Comparison of ENCODE assay signal across 21 cellular contexts in genomic region chr6:50722829-50723562, GRCh38. TPM values are rescaled to one million over a fixed set of nuclear protein-coding genes. Genes with fewer than 3 reads are reported as not detected.
A peak's percentile ranks its signal among the peaks of the same experiment; 100 is the strongest.
DNase-seq lines count a peak whose midpoint lies in the region; ATAC-seq and TF ChIP-seq lines count a peak whose summit lies in the region.
"Had no signal": no experiment of that assay in that cellular context is flagged by ENCODE, and none has a peak within 500 bp of the region (broad histone marks: within the 10 kb centered on the region; RNA-seq: fewer than 3 reads in every experiment).

No MANE protein-coding gene starts in this region.

- intact Hi-C loops in activated T-helper 1 cell treated with anti-CD3 and anti-CD28 coated beads, Interleukin-12 subunit alpha, Interleukin-12 subunit beta, Interleukin-2, Interleukin-4 antibody, amounts not matched to agents 30 ng/mL and 10 ng/mL and 1 ng/mL, durations not matched to agents 14 hours and 24 hours and 36 hours (cut with micrococcal nuclease), result loop anchor here (2.0 kb wide), 1 partner anchor 98 kb away; no protein-coding TSS in a partner anchor
- intact Hi-C loops in MCF 10A (cut with micrococcal nuclease), result no loop called here

- H3K27ac ChIP-seq in endodermal cell (ENCODE audit: low read depth, low read length), result no peak overlapping the region
- H3K27ac ChIP-seq: GM23248 had no signal

- H3K9me3 ChIP-seq in endodermal cell (ENCODE audit: control insufficient read depth, low read length) (no peaks in the 10 kb centered on the region), iPS-15b (ENCODE audit: control insufficient read depth, insufficient read depth, low read length) (no peaks in the 10 kb centered on the region)
- H3K9me3 ChIP-seq: BE2C had no signal

- no peak overlapping the region for H3K4me3 ChIP-seq in endodermal cell (ENCODE audit: low read length)
- H3K4me3 ChIP-seq in iPS-15b (ENCODE audit: low read depth, low read length), result peak overlapping the region; percentile 16
- H3K4me3 ChIP-seq: GM12878, GM23248 had no signal

- H3K36me3 Mint-ChIP-seq in WTC11 (no peaks in the 10 kb centered on the region), endodermal cell (ENCODE audit: low read depth) (no peaks in the 10 kb centered on the region), MCF 10A (ENCODE audit: insufficient read depth, unreplicated experiment) (no peaks in the 10 kb centered on the region)
- peaks cover 2% of the 10 kb centered on the region for H3K36me3 Mint-ChIP-seq in activated T-helper 1 cell treated with anti-CD3 and anti-CD28 coated beads, Interleukin-12 subunit alpha, Interleukin-12 subunit beta, Interleukin-2, Interleukin-4 antibody, amounts not matched to agents 30 ng/mL and 10 ng/mL and 1 ng/mL, durations not matched to agents 14 hours and 24 hours and 36 hours (ENCODE audit: low read depth)
- no peaks in the 10 kb centered on the region for H3K36me3 Mint-ChIP-seq in activated naive CD8-positive, alpha-beta T cell treated with anti-CD3 and anti-CD28 coated beads, Interleukin-2, amount 50 U/mL, for 24 hours (ENCODE audit: low read depth)
- H3K36me3 Mint-ChIP-seq: CD4-positive, CD25-positive, alpha-beta regulatory T cell; CD8-positive, alpha-beta memory T cell had no signal

- 11 to 14% methylated on average over 15 to 24 of the region's 24 CpGs for WGBS in endodermal cell (ENCODE audit: insufficient coverage in 1 of 2, insufficient read length in 1 of 2), 2 experiments

- CTCF ChIA-PET in WTC11 (lab: Charles Lee) (no interaction called here), MCF 10A (lab: Yijun Ruan, JAX) (no interaction called here)

- H3K36me3 ChIP-seq in endodermal cell (ENCODE audit: control insufficient read depth, insufficient read depth, low read length) (no peaks in the 10 kb centered on the region), iPS-15b (ENCODE audit: control insufficient read depth, insufficient read depth, low read length) (no peaks in the 10 kb centered on the region)
- H3K36me3 ChIP-seq: BE2C had no signal

- no TSS peak for BruUV-seq in MCF 10A (replicated peaks; lab: Mats Ljungman, UMichigan)

- H3K27ac Mint-ChIP-seq in WTC11 (no peak overlapping the region), endodermal cell (no peak overlapping the region), MCF 10A (ENCODE audit: low read depth, unreplicated experiment) (no peak overlapping the region)
- no peak overlapping the region for H3K27ac Mint-ChIP-seq in activated T-helper 1 cell treated with anti-CD3 and anti-CD28 coated beads, Interleukin-12 subunit alpha, Interleukin-12 subunit beta, Interleukin-2, Interleukin-4 antibody, amounts not matched to agents 30 ng/mL and 10 ng/mL and 1 ng/mL, durations not matched to agents 14 hours and 24 hours and 36 hours
- no peak overlapping the region for H3K27ac Mint-ChIP-seq in activated naive CD8-positive, alpha-beta T cell treated with anti-CD3 and anti-CD28 coated beads, Interleukin-2, amount 50 U/mL, for 24 hours
- H3K27ac Mint-ChIP-seq: CD4-positive, CD25-positive, alpha-beta regulatory T cell had no signal

- DNase-seq in WTC11 (ENCODE audit: low spot score) (no peak), endodermal cell (peak; percentile 64), MCF 10A (ENCODE audit: unreplicated experiment) (no peak)
- no peak for DNase-seq in activated T-helper 1 cell treated with anti-CD3 and anti-CD28 coated beads, Interleukin-12 subunit alpha, Interleukin-12 subunit beta, Interleukin-2, Interleukin-4 antibody, amounts not matched to agents 30 ng/mL and 10 ng/mL and 1 ng/mL, durations not matched to agents 14 hours and 24 hours and 36 hours (ENCODE audit: low spot score)
- DNase-seq in activated naive CD8-positive, alpha-beta T cell treated with anti-CD3 and anti-CD28 coated beads, Interleukin-2, amount 50 U/mL, for 24 hours, result no peak
- DNase-seq: ACHN; BE2C; C1 segment of cervical spinal cord; CD4-positive, CD25-positive, alpha-beta regulatory T cell; CD8-positive, alpha-beta memory T cell; COR-L47; DMS 273 treated with DMSO at 0.1 percent for 48 hours; DND-41; EL; GM23248; H7 had no signal

- no peak for TF ChIP-seq CTCF in WTC11 (IDR thresholded peaks at IDR 0.05)
- no peak for TF ChIP-seq CTCF in endodermal cell (conservative IDR thresholded peaks at IDR 0.05)
- no peak for TF ChIP-seq CTCF in MCF 10A (IDR thresholded peaks at IDR 0.05; ENCODE audit: unreplicated experiment)

- no peaks in the 10 kb centered on the region for H3K9me3 Mint-ChIP-seq in WTC11
- peaks cover 1% of the 10 kb centered on the region for H3K9me3 Mint-ChIP-seq in endodermal cell
- H3K9me3 Mint-ChIP-seq in activated T-helper 1 cell treated with anti-CD3 and anti-CD28 coated beads, Interleukin-12 subunit alpha, Interleukin-12 subunit beta, Interleukin-2, Interleukin-4 antibody, amounts not matched to agents 30 ng/mL and 10 ng/mL and 1 ng/mL, durations not matched to agents 14 hours and 24 hours and 36 hours, result peaks cover 3% of the 10 kb centered on the region
- H3K9me3 Mint-ChIP-seq in activated naive CD8-positive, alpha-beta T cell treated with anti-CD3 and anti-CD28 coated beads, Interleukin-2, amount 50 U/mL, for 24 hours, result peaks cover 11% of the 10 kb centered on the region
- no peaks in the 10 kb centered on the region for H3K9me3 Mint-ChIP-seq in MCF 10A (ENCODE audit: unreplicated experiment)

- POLR2A ChIA-PET in WTC11 (lab: Charles Lee) (no interaction called here), MCF 10A (lab: Yijun Ruan, JAX) (no interaction called here)

- H3K4me3 Mint-ChIP-seq in WTC11 (no peak overlapping the region), endodermal cell (no peak overlapping the region), MCF 10A (ENCODE audit: unreplicated experiment) (no peak overlapping the region)
- H3K4me3 Mint-ChIP-seq in activated T-helper 1 cell treated with anti-CD3 and anti-CD28 coated beads, Interleukin-12 subunit alpha, Interleukin-12 subunit beta, Interleukin-2, Interleukin-4 antibody, amounts not matched to agents 30 ng/mL and 10 ng/mL and 1 ng/mL, durations not matched to agents 14 hours and 24 hours and 36 hours, result no peak overlapping the region
- H3K4me3 Mint-ChIP-seq in activated naive CD8-positive, alpha-beta T cell treated with anti-CD3 and anti-CD28 coated beads, Interleukin-2, amount 50 U/mL, for 24 hours, result no peak overlapping the region
- H3K4me3 Mint-ChIP-seq: CD4-positive, CD25-positive, alpha-beta regulatory T cell; CD8-positive, alpha-beta memory T cell had no signal

- H3K27me3 ChIP-seq in endodermal cell (ENCODE audit: control insufficient read depth, insufficient read depth, low read length, poor library complexity, severe bottlenecking) (peaks cover 100% of the 10 kb centered on the region), iPS-15b (ENCODE audit: control insufficient read depth, insufficient read depth, low read length) (peaks cover 100% of the 10 kb centered on the region)

- H3K4me1 Mint-ChIP-seq in WTC11 (peaks cover 43% of the 10 kb centered on the region), endodermal cell (peaks cover 11% of the 10 kb centered on the region), MCF 10A (ENCODE audit: insufficient read depth, unreplicated experiment) (no peaks in the 10 kb centered on the region)
- peaks cover 5% of the 10 kb centered on the region for H3K4me1 Mint-ChIP-seq in activated T-helper 1 cell treated with anti-CD3 and anti-CD28 coated beads, Interleukin-12 subunit alpha, Interleukin-12 subunit beta, Interleukin-2, Interleukin-4 antibody, amounts not matched to agents 30 ng/mL and 10 ng/mL and 1 ng/mL, durations not matched to agents 14 hours and 24 hours and 36 hours (ENCODE audit: low read depth)
- H3K4me1 Mint-ChIP-seq in activated naive CD8-positive, alpha-beta T cell treated with anti-CD3 and anti-CD28 coated beads, Interleukin-2, amount 50 U/mL, for 24 hours, result peaks cover 1% of the 10 kb centered on the region
- H3K4me1 Mint-ChIP-seq: CD8-positive, alpha-beta memory T cell had no signal

- ATAC-seq in WTC11 (peak; percentile 21), HG02884 (IDR thresholded peaks at IDR 0.05; ENCODE audit: unreplicated experiment) (no peak)
- ATAC-seq in activated naive CD8-positive, alpha-beta T cell treated with anti-CD3 and anti-CD28 coated beads, Interleukin-2, amount 50 U/mL, for 24 hours, result no peak
- ATAC-seq: GM12878 had no signal

- H3K27me3 Mint-ChIP-seq in WTC11 (ENCODE audit: low read depth), result peaks cover 100% of the 10 kb centered on the region
- H3K27me3 Mint-ChIP-seq in endodermal cell (ENCODE audit: insufficient read depth), result peaks cover 100% of the 10 kb centered on the region
- peaks cover 46% of the 10 kb centered on the region for H3K27me3 Mint-ChIP-seq in activated T-helper 1 cell treated with anti-CD3 and anti-CD28 coated beads, Interleukin-12 subunit alpha, Interleukin-12 subunit beta, Interleukin-2, Interleukin-4 antibody, amounts not matched to agents 30 ng/mL and 10 ng/mL and 1 ng/mL, durations not matched to agents 14 hours and 24 hours and 36 hours (ENCODE audit: insufficient read depth)
- peaks cover 65% of the 10 kb centered on the region for H3K27me3 Mint-ChIP-seq in activated naive CD8-positive, alpha-beta T cell treated with anti-CD3 and anti-CD28 coated beads, Interleukin-2, amount 50 U/mL, for 24 hours
- H3K27me3 Mint-ChIP-seq in MCF 10A (ENCODE audit: insufficient read depth, unreplicated experiment), result peaks cover 37% of the 10 kb centered on the region

- H3K9ac ChIP-seq in endodermal cell (ENCODE audit: extremely low read depth, low read length, poor library complexity, severe bottlenecking), result no peak overlapping the region
- H3K9ac ChIP-seq in iPS-15b (ENCODE audit: low read depth, low read length), result no peak overlapping the region
- H3K9ac ChIP-seq: GM23248 had no signal

- H3K4me1 ChIP-seq in endodermal cell (ENCODE audit: control insufficient read depth, insufficient read depth, low read length), result no peaks in the 10 kb centered on the region
- peaks cover 5% of the 10 kb centered on the region for H3K4me1 ChIP-seq in iPS-15b (ENCODE audit: control insufficient read depth, insufficient read depth, low read length)
- H3K4me1 ChIP-seq: BE2C had no signal

RNA-seq across cellular contexts. Expression of gene TFAP2D, which starts 9.7 kb away (rescaled TPM):
- total RNA-seq in WTC11 (2021), result not detected in 3 replicates
- total RNA-seq in endodermal cell, result not detected
- not detected for polyA plus RNA-seq in endodermal cell (2013, experiment 1 of 2)
- polyA plus RNA-seq in endodermal cell (2013, experiment 2 of 2), result not detected
- not detected in 2 replicates for total RNA-seq in activated T-helper 1 cell treated with anti-CD3 and anti-CD28 coated beads, Interleukin-12 subunit alpha, Interleukin-12 subunit beta, Interleukin-2, Interleukin-4 antibody, amounts not matched to agents 30 ng/mL and 10 ng/mL and 1 ng/mL, durations not matched to agents 14 hours and 24 hours and 36 hours
- not detected in 2 replicates for total RNA-seq in MCF 10A (2022)
- total RNA-seq: CD4-positive, CD25-positive, alpha-beta regulatory T cell; CD8-positive, alpha-beta memory T cell; G401; GM12878; GM23248; H7; HT-29 had no signal
- polyA plus RNA-seq: CD4-positive, CD25-positive, alpha-beta regulatory T cell; GM12878; GM23248 had no signal
